In the genomic region with DNA sequence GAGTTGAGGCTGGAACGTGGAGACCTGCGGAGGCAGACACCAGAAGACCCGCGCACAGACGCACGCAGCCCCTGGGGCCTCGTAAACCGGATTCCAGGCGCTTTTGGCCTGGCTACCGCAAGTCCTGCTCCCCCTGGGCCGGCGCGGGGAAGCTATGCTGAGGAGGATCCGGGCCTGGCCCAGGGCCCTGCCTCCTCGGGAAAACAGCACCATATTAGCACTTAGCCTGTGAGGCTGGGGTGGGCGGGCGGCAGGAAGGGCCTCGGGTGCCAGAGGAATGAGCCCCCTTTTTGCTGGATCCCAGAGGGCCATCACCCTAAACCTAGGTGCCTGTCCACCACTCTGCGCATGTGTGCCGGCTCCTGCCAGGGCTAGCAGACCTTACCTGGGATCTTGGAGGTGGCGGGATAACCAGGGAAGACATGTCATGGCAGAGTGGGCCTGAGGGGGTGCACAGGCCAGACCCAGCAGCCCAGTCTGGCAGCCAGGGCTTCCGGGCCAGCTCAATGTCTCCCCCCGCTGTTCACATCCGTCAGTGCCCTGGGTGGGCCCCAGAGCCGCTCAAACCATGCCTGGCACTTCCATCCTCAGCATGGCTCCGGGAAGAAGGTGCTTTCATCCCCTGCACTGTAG, we compare ENCODE assay signal across 1 cellular context.
TF ChIP-seq lines count a peak whose summit lies in the region.

No MANE protein-coding gene starts in this region.

TF ChIP-seq in IMR-90, 13 proteins besides CTCF, POLR2A, EP300 and RAD21:
- TF ChIP-seq CHD1 (IDR thresholded peaks at IDR 0.05; ENCODE audit: low read depth, low read length), result no peak
- TF ChIP-seq SMC3 (IDR thresholded peaks at IDR 0.05; ENCODE audit: low read depth, low read length), result peak; percentile 30; the same call in 1 of the 2 replicates
- no peak for TF ChIP-seq FOS (IDR thresholded peaks at IDR 0.05; ENCODE audit: low read depth, low read length)
- TF ChIP-seq, protein P1, sequence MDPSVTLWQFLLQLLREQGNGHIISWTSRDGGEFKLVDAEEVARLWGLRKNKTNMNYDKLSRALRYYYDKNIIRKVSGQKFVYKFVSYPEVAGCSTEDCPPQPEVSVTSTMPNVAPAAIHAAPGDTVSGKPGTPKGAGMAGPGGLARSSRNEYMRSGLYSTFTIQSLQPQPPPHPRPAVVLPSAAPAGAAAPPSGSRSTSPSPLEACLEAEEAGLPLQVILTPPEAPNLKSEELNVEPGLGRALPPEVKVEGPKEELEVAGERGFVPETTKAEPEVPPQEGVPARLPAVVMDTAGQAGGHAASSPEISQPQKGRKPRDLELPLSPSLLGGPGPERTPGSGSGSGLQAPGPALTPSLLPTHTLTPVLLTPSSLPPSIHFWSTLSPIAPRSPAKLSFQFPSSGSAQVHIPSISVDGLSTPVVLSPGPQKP (IDR thresholded peaks at IDR 0.05; ENCODE audit: borderline replicate concordance, low read depth, low read length), result no peak
- TF ChIP-seq CEBPB (IDR thresholded peaks at IDR 0.05; ENCODE audit: low read depth, low read length), result no peak
- no peak for TF ChIP-seq BHLHE40 (IDR thresholded peaks at IDR 0.05; ENCODE audit: low read depth, low read length)
- no peak for TF ChIP-seq RCOR1 (IDR thresholded peaks at IDR 0.05; ENCODE audit: insufficient replicate concordance, low read length)
- TF ChIP-seq NFE2L2 (IDR thresholded peaks at IDR 0.05; ENCODE audit: low read depth, low read length), result no peak
- TF ChIP-seq RFX5 (IDR thresholded peaks at IDR 0.05; ENCODE audit: low read depth, low read length), result no peak
